In genomic region chr1:20981903-20982695, GRCh38 we compare ENCODE assay signal across 8 cellular contexts.
DNase-seq lines count a peak whose midpoint lies in the region; ATAC-seq, FAIRE-seq and TF ChIP-seq lines count a peak whose summit lies in the region.

No MANE protein-coding gene starts in this region.

- DNase-seq in GM12864 (ENCODE audit: low read depth) (no peak), RCC 7860 (ENCODE audit: low spot score) (peak; percentile 24), fibroblast of gingiva (ENCODE audit: low read depth) (peak; percentile 52), renal cortical epithelial cell (ENCODE audit: low read depth) (peak; percentile 58), GM12892 (ENCODE audit: insufficient read length) (no peak)
- DNase-seq in activated T-cell treated with anti-CD3 and anti-CD28 coated beads, Interleukin-2, amount 50 U/mL, for 1 hour, result no peak

- H3K4me3 ChIP-seq in GM12864 (ENCODE audit: low read depth, low read length), result no peak overlapping the region

- TF ChIP-seq POLR2A in GM12892 (IDR thresholded peaks at IDR 0.05; ENCODE audit: low read depth, low read length), result no peak

- peak; percentile 29 for TF ChIP-seq CTCF in GM12864 (IDR thresholded peaks at IDR 0.05; ENCODE audit: low read depth, low read length, missing control alignments)

- ATAC-seq in GM21423 (IDR thresholded peaks at IDR 0.05; ENCODE audit: unreplicated experiment) (no peak), GM21528 (IDR thresholded peaks at IDR 0.05; ENCODE audit: low FRiP score, unreplicated experiment) (no peak)

- FAIRE-seq in RCC 7860 (lab: Jason Lieb, UNC) (peak; percentile 42), GM12892 (lab: Jason Lieb, UNC) (no peak)

Comparison
In these comparisons a context has a peak if more than half of its experiments do, and no peak if none do; other contexts are left out.
1. DNase-seq: peak in RCC 7860 (single experiment), fibroblast of gingiva (single experiment) and renal cortical epithelial cell (single experiment); none in GM12864 (single experiment), GM12892 (single experiment) and activated T-cell treated with anti-CD3 and anti-CD28 coated beads, Interleukin-2, amount 50 U/mL, for 1 hour (single experiment).